26 cellular contexts compared by ENCODE assay signal in genomic region chr12:11477110-11477509, GRCh38.
"Had no signal": no experiment of that assay in that cellular context is flagged by ENCODE, and none has a peak within 500 bp of the region (broad histone marks: within the 10 kb centered on the region; RNA-seq: fewer than 3 reads in every experiment).

No MANE protein-coding gene starts in this region.

- H3K4me2 ChIP-seq: smooth muscle cell had no signal

- FAIRE-seq: colon, frontal cortex had no signal

- H3K9me3 ChIP-seq: lower lobe of right lung, mucosa of descending colon, prostate gland, right atrium auricular region, stomach, tibial artery, upper lobe of left lung had no signal

- H3K4me1 ChIP-seq: lower lobe of right lung, prostate gland, right atrium auricular region, tibial artery, upper lobe of left lung had no signal

- H3K27ac ChIP-seq: dorsolateral prefrontal cortex, lower lobe of right lung, prostate gland, right atrium auricular region, stomach, tibial artery, upper lobe of left lung had no signal

- H3K4me3 ChIP-seq: dorsolateral prefrontal cortex, lower lobe of right lung, mucosa of descending colon, prostate gland, right atrium auricular region, smooth muscle cell, stomach, tibial artery, upper lobe of left lung had no signal

- DNase-seq: dorsolateral prefrontal cortex; effector CD4-positive, alpha-beta T cell; head of caudate nucleus; immature natural killer cell; islet precursor cell; kidney glomerular epithelial cell; left colon; left ventricle myocardium superior; lower lobe of right lung; mucosa of descending colon; naive thymus-derived CD4-positive, alpha-beta T cell; nucleus accumbens; stimulated activated CD4-positive, alpha-beta T cell treated with anti-CD3 and anti-CD28 coated beads, Interleukin-12 subunit alpha, Interleukin-12 subunit beta, amount 100 ng/mL, for 4 hours; stimulated activated CD4-positive, alpha-beta T cell treated with anti-CD3 and anti-CD28 coated beads, Interleukin-1b, Interleukin-23, amount 100 ng/mL, for 48 hours; stimulated activated CD4-positive, alpha-beta T cell treated with anti-CD3 and anti-CD28 coated beads, Interleukin-4, amount 100 ng/mL, for 1 hour; stimulated activated CD8-positive, alpha-beta memory T cell treated with anti-CD3 and anti-CD28 coated beads, Interleukin-4, amount 100 ng/mL, for 48 hours; stimulated activated naive CD4-positive, alpha-beta T cell treated with Interleukin-2 at 50 U/mL for 16 hours; stomach; tibial artery; upper lobe of left lung had no signal

- H3K27me3 ChIP-seq: dorsolateral prefrontal cortex, right atrium auricular region, stomach, tibial artery, upper lobe of left lung had no signal

- ATAC-seq: left colon; left ventricle myocardium superior; lower lobe of right lung; mucosa of descending colon; naive thymus-derived CD4-positive, alpha-beta T cell; sciatic nerve had no signal

- H3K36me3 ChIP-seq: lower lobe of right lung, prostate gland, right atrium auricular region, stomach, tibial artery, upper lobe of left lung had no signal
